ENCODE assay signal across 24 cellular contexts in the genomic region with DNA sequence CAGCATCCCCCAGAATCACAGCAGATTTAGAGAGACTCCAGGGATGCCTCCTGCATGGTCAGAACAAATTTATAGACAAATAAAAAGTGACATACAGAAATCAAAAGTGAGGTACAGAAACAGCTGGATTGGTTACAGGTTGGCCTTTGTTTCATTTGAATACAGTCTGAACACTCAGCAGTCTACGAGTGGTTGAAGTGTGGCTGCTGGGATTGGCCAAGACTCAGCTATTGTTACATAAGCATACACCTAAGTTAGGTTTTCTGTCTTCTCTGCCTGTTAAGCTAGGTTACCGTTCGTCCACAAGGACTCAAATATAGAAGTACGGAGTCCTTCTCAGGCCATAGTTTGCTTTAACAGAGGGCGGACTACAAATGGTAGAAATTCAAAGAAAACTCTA.
"Had no signal": no experiment of that assay in that cellular context is flagged by ENCODE, and none has a peak within 500 bp of the region (broad histone marks: within the 10 kb centered on the region; RNA-seq: fewer than 3 reads in every experiment).

No MANE protein-coding gene starts in this region.

- H3K36me3 Mint-ChIP-seq: memory B cell; naive thymus-derived CD4-positive, alpha-beta T cell; natural killer cell treated with Interleukin-12 subunit alpha and Interleukin-12 subunit beta and Interleukin-15 and Interleukin-18, amount 100 ng/mL, for 72 hours; stimulated activated naive B cell treated with anti-CD40 and anti-IgM and Interleukin-4, amounts not matched to agents 10 μg/mL and 1 μg/mL and 100 μg/mL, for 72 hours; type B pancreatic cell had no signal

- DNase-seq: islet precursor cell; left ventricle myocardium inferior; midbrain; mucosa of descending colon; naive thymus-derived CD4-positive, alpha-beta T cell; ovary; right lobe of liver; stimulated activated CD4-positive, alpha-beta T cell treated with anti-CD3 and anti-CD28 coated beads, Interleukin-1b, Interleukin-23, amount 100 ng/mL, for 48 hours; stimulated activated CD4-positive, alpha-beta T cell treated with anti-CD3 and anti-CD28 coated beads, Interleukin-2, amount 100 ng/mL, for 48 hours; stimulated activated CD4-positive, alpha-beta T cell treated with anti-CD3 and anti-CD28 coated beads, Interleukin-4, amount 100 ng/mL, for 4 hours; stimulated activated CD8-positive, alpha-beta memory T cell treated with anti-CD3 and anti-CD28 coated beads, Interleukin-4, amount 100 ng/mL, for 48 hours; stimulated activated naive B cell treated with anti-CD40 and anti-IgM and Interleukin-4, amounts not matched to agents 10 μg/mL and 1 μg/mL and 100 μg/mL, for 72 hours; stimulated activated naive CD8-positive, alpha-beta T cell treated with anti-CD3 and anti-CD28 coated beads, Interleukin-15, Interleukin-2, amounts not matched to agents 100 U/mL and 50 U/mL, for 24 hours; stomach; testis; thyroid gland had no signal

- H3K4me1 ChIP-seq: right lobe of liver, stomach, testis, thyroid gland had no signal

- H3K27me3 ChIP-seq: ovary, right atrium auricular region, right lobe of liver, stomach, testis, thyroid gland, vagina had no signal

- H3K4me3 Mint-ChIP-seq: memory B cell; naive thymus-derived CD4-positive, alpha-beta T cell; natural killer cell treated with Interleukin-12 subunit alpha and Interleukin-12 subunit beta and Interleukin-15 and Interleukin-18, amount 100 ng/mL, for 72 hours; stimulated activated naive B cell treated with anti-CD40 and anti-IgM and Interleukin-4, amounts not matched to agents 10 μg/mL and 1 μg/mL and 100 μg/mL, for 72 hours; type B pancreatic cell had no signal

- H3K27ac Mint-ChIP-seq: memory B cell; naive thymus-derived CD4-positive, alpha-beta T cell; natural killer cell treated with Interleukin-12 subunit alpha and Interleukin-12 subunit beta and Interleukin-15 and Interleukin-18, amount 100 ng/mL, for 72 hours; progenitor cell of endocrine pancreas; stimulated activated naive B cell treated with anti-CD40 and anti-IgM and Interleukin-4, amounts not matched to agents 10 μg/mL and 1 μg/mL and 100 μg/mL, for 72 hours; type B pancreatic cell had no signal

- H3K9me3 ChIP-seq: left ventricle myocardium inferior, mucosa of descending colon, ovary, right atrium auricular region, right lobe of liver, stomach, testis, thyroid gland, vagina had no signal

- H3K9me3 Mint-ChIP-seq: memory B cell; natural killer cell treated with Interleukin-12 subunit alpha and Interleukin-12 subunit beta and Interleukin-15 and Interleukin-18, amount 100 ng/mL, for 72 hours; stimulated activated naive B cell treated with anti-CD40 and anti-IgM and Interleukin-4, amounts not matched to agents 10 μg/mL and 1 μg/mL and 100 μg/mL, for 72 hours; type B pancreatic cell had no signal

- H3K4me1 Mint-ChIP-seq: memory B cell; naive thymus-derived CD4-positive, alpha-beta T cell had no signal

- ATAC-seq: naive thymus-derived CD4-positive, alpha-beta T cell; natural killer cell treated with Interleukin-12 subunit alpha and Interleukin-12 subunit beta and Interleukin-15 and Interleukin-18, amount 100 ng/mL, for 72 hours; right lobe of liver; stimulated activated naive B cell treated with anti-CD40 and anti-IgM and Interleukin-4, amounts not matched to agents 10 μg/mL and 1 μg/mL and 100 μg/mL, for 72 hours; stimulated activated naive CD8-positive, alpha-beta T cell treated with anti-CD3 and anti-CD28 coated beads, Interleukin-15, Interleukin-2, amounts not matched to agents 100 U/mL and 50 U/mL, for 24 hours had no signal

- H3K36me3 ChIP-seq: left ventricle myocardium inferior, ovary, right atrium auricular region, right lobe of liver, stomach, thyroid gland, vagina had no signal

- H3K4me3 ChIP-seq: left ventricle myocardium inferior, lung, mucosa of descending colon, ovary, right atrium auricular region, right lobe of liver, smooth muscle cell, stomach, testis, thyroid gland, vagina had no signal

- H3K27ac ChIP-seq: left ventricle myocardium inferior, ovary, right atrium auricular region, right lobe of liver, stomach, testis, thyroid gland, vagina had no signal
